Comparison of ENCODE assay signal across 1 cellular context in genomic region chr17:66855204-66855603, GRCh38.
A peak's percentile ranks its signal among the peaks of the same experiment; 100 is the strongest.
TF ChIP-seq lines count a peak whose summit lies in the region.

No MANE protein-coding gene starts in this region.

TF ChIP-seq in K562, 482 proteins besides CTCF, POLR2A, EP300 and RAD21 (continued from another document):
- TF ChIP-seq CTCFL (IDR thresholded peaks at IDR 0.05; ENCODE audit: borderline replicate concordance, insufficient read depth, low read depth, low read length, poor library complexity, severe bottlenecking): peak; percentile 62
- no peak for TF ChIP-seq ZNF551 (CRISPR knock-in tag; IDR thresholded peaks at IDR 0.05)
